11 cellular contexts compared by ENCODE assay signal in the genomic region with DNA sequence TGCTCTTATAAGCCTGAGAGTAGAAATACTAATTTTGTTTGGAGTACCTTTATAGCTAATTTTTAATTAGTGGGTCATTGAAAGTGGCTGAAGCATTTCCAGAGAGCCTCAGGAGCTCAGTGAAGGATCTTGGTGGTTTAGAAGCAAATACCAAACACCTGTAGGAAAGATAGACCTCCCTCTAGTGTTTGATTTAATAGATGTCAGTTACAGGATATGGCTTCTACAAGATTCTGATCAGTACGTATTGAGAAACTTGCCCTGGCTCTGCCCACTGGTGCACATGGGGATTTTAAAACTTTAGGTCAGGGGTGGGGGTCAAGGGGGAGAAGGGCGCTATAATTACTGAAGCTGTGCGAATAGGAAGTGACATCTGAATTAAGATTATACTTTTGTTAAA.
DNase-seq lines count a peak whose midpoint lies in the region; ATAC-seq and TF ChIP-seq lines count a peak whose summit lies in the region.
"Had no signal": no experiment of that assay in that cellular context is flagged by ENCODE, and none has a peak within 500 bp of the region (broad histone marks: within the 10 kb centered on the region; RNA-seq: fewer than 3 reads in every experiment).

No MANE protein-coding gene starts in this region.

- 100% methylated on average over 3 of the region's 3 CpGs for WGBS in SK-N-SH (ENCODE audit: low lambda C conversion rate)
- 76 to 78% methylated on average over 2 to 3 of the region's 3 CpGs for WGBS in transverse colon (ENCODE audit: low coverage in 1 of 2), 2 donors

- H3K27ac ChIP-seq in SK-N-SH (ENCODE audit: low read depth in 2 of 2, low read length in 1 of 2) (no peak overlapping the region), transverse colon (no peak overlapping the region)

- CTCF ChIA-PET in SK-N-SH (lab: Yijun Ruan, JAX): interaction anchor here (0.6 to 1.6 kb wide), 3 partner anchors 10 to 183 kb away, joined by 3 to 4 read pairs (median 3); no protein-coding TSS in a partner anchor
- CTCF ChIA-PET in activated B cell treated with CpG ODN at 0.5 μM for 24 hours (lab: Charles Lee): interaction anchor here (0.6 to 5.6 kb wide), 21 partner anchors 9 to 276 kb away, joined by 3 to 86 read pairs (median 4); a partner anchor contains a TSS

- H4K20me1 ChIP-seq in SK-N-SH (ENCODE audit: insufficient read depth): no peaks in the 10 kb centered on the region

- in situ Hi-C loops in transverse colon (cut with MboI; ENCODE audit: low pct_ligation_motif_present in 1 of 4, low pct_unique_long_range_greater_than_20kb in 1 of 4, low sequenced_read_pairs in 3 of 4): loop anchor here in 1 of 4 donors (10.0 kb wide), 1 partner anchor 78 kb away; no protein-coding TSS in a partner anchor

- peaks cover 0 to 7% of the 10 kb centered on the region in 2 experiments for H3K36me3 ChIP-seq in SK-N-SH (replicated peaks in 1 of 2; ENCODE audit: control insufficient read depth in 1 of 2, insufficient read depth in 2 of 2, low read length in 1 of 2)
- H3K36me3 ChIP-seq in transverse colon: no peaks in the 10 kb centered on the region

- H3K27me3 Mint-ChIP-seq in activated B cell treated with CpG ODN at 0.5 μM for 24 hours: no peaks in the 10 kb centered on the region
- H3K27me3 Mint-ChIP-seq: stimulated activated naive CD8-positive, alpha-beta T cell treated with anti-CD3 and anti-CD28 coated beads, Interleukin-15, Interleukin-2, amounts not matched to agents 100 ng/mL and 50 ng/mL, for 24 hours had no signal

- peaks cover 28% of the 10 kb centered on the region for H3K36me3 Mint-ChIP-seq in activated B cell treated with CpG ODN at 0.5 μM for 24 hours (ENCODE audit: low read depth)

- H3K9me2 ChIP-seq in SK-N-SH: no peaks in the 10 kb centered on the region

- TF ChIP-seq RAD21 in SK-N-SH (IDR thresholded peaks at IDR 0.05; ENCODE audit: low read length): no peak

- intact Hi-C loops in activated B cell treated with CpG ODN at 0.5 μM for 24 hours (cut with micrococcal nuclease) (loop anchor here (1.0 kb wide), 3 partner anchors 14 to 276 kb away; no protein-coding TSS in a partner anchor), transverse colon (cut with DNase I; ENCODE audit: low total_unique reads) (no loop called here)

- H3F3A ChIP-seq in SK-N-SH (replicated peaks; ENCODE audit: insufficient read depth): peaks cover 4% of the 10 kb centered on the region

- no peak overlapping the region for H2AFZ ChIP-seq in SK-N-SH (ENCODE audit: low read depth)

- no peak overlapping the region for H3K4me3 Mint-ChIP-seq in activated B cell treated with CpG ODN at 0.5 μM for 24 hours
- H3K4me3 Mint-ChIP-seq: stimulated activated naive CD8-positive, alpha-beta T cell treated with anti-CD3 and anti-CD28 coated beads, Interleukin-15, Interleukin-2, amounts not matched to agents 100 ng/mL and 50 ng/mL, for 24 hours had no signal

- H3K9me3 ChIP-seq in SK-N-SH (no peaks in the 10 kb centered on the region), transverse colon (no peaks in the 10 kb centered on the region)

- no peaks in the 10 kb centered on the region; a peak in 1 of 4 replicates for H3K4me1 ChIP-seq in SK-N-SH (ENCODE audit: control insufficient read depth in 1 of 2, insufficient read depth in 2 of 2, low read depth in 1 of 2, low read length in 1 of 2)
- peaks cover 0 to 3% (median 0%) of the 10 kb centered on the region in 4 donors for H3K4me1 ChIP-seq in transverse colon

- TF ChIP-seq EP300 in SK-N-SH (IDR thresholded peaks at IDR 0.05; ENCODE audit: borderline replicate concordance in 1 of 2, low read depth in 1 of 2, low read length in 1 of 2): no peak
- TF ChIP-seq EP300 in transverse colon (IDR thresholded peaks at IDR 0.05; ENCODE audit: low read depth): no peak

- no peaks in the 10 kb centered on the region for H3K79me2 ChIP-seq in SK-N-SH (ENCODE audit: insufficient read depth)

- TF ChIP-seq POLR2A in transverse colon (IDR thresholded peaks at IDR 0.05): no peak

- no peak overlapping the region for H3K9ac ChIP-seq in SK-N-SH

- POLR2A ChIA-PET in SK-N-SH (lab: Yijun Ruan, JAX): no interaction called here
- POLR2A ChIA-PET in activated B cell treated with CpG ODN at 0.5 μM for 24 hours (lab: Charles Lee): interaction anchor here (0.9 to 2.8 kb wide), 4 partner anchors 14 to 123 kb away, joined by 3 to 9 read pairs (median 5); a partner anchor contains a TSS

- DNase-seq in SK-N-SH: no peak
- no peak for DNase-seq in activated B cell treated with CpG ODN at 0.5 μM for 24 hours
- no peak for DNase-seq in transverse colon
- DNase-seq in NCI-H128 (lab: John Stamatoyannopoulos, UW; ENCODE audit: unreplicated experiment): no peak
- DNase-seq in central memory CD4-positive, alpha-beta T cell: no peak
- DNase-seq: amniotic stem cell, NCI-H2029 had no signal

- H3K27me3 ChIP-seq in SK-N-SH (ENCODE audit: insufficient read depth): no peaks in the 10 kb centered on the region
- no peaks in the 10 kb centered on the region for H3K27me3 ChIP-seq in transverse colon

- peaks cover 2% of the 10 kb centered on the region for H3K9me3 Mint-ChIP-seq in activated B cell treated with CpG ODN at 0.5 μM for 24 hours
- H3K9me3 Mint-ChIP-seq: stimulated activated naive CD8-positive, alpha-beta T cell treated with anti-CD3 and anti-CD28 coated beads, Interleukin-15, Interleukin-2, amounts not matched to agents 100 ng/mL and 50 ng/mL, for 24 hours had no signal

- no peak for TF ChIP-seq CTCF in SK-N-SH (IDR thresholded peaks at IDR 0.05)
- no peak for TF ChIP-seq CTCF in activated B cell treated with CpG ODN at 0.5 μM for 24 hours (IDR thresholded peaks at IDR 0.05)
- TF ChIP-seq CTCF in transverse colon (IDR thresholded peaks at IDR 0.05): peak in 3 of 5 experiments; percentile 27 to 48 (median 28)

- ATAC-seq in SK-N-SH treated with all-trans-retinoic acid at 6 μM for 48 hours (0 out of 3 replicates have a peak, but pooled peaks have one; percentile 37), HG03159 (IDR thresholded peaks at IDR 0.05; ENCODE audit: unreplicated experiment) (peak; percentile 65), activated B cell treated with CpG ODN at 0.5 μM for 24 hours (ENCODE audit: low read depth) (peak; percentile 70), HG02588 (IDR thresholded peaks at IDR 0.05; ENCODE audit: unreplicated experiment) (no peak)

- H3K27ac Mint-ChIP-seq in activated B cell treated with CpG ODN at 0.5 μM for 24 hours: no peak overlapping the region
- H3K27ac Mint-ChIP-seq: stimulated activated naive CD8-positive, alpha-beta T cell treated with anti-CD3 and anti-CD28 coated beads, Interleukin-15, Interleukin-2, amounts not matched to agents 100 ng/mL and 50 ng/mL, for 24 hours had no signal

- no peak overlapping the region for H3K4me2 ChIP-seq in SK-N-SH

- H3K4me1 Mint-ChIP-seq in activated B cell treated with CpG ODN at 0.5 μM for 24 hours: peaks cover 17% of the 10 kb centered on the region

- no peak overlapping the region for H3K4me3 ChIP-seq in SK-N-SH (ENCODE audit: low read depth in 2 of 2, low read length in 1 of 2)
- H3K4me3 ChIP-seq in transverse colon: no peak overlapping the region

TF ChIP-seq in SK-N-SH treated with all-trans-retinoic acid at 6 μM for 48 hours, 23 proteins besides CTCF, POLR2A, EP300 and RAD21 (continues in another document):
- TF ChIP-seq CSDC2 (CRISPR knock-in tag; IDR thresholded peaks at IDR 0.05) (no peak), ZNF8 (CRISPR knock-in tag; IDR thresholded peaks at IDR 0.05) (no peak)
- TF ChIP-seq, protein P1, sequence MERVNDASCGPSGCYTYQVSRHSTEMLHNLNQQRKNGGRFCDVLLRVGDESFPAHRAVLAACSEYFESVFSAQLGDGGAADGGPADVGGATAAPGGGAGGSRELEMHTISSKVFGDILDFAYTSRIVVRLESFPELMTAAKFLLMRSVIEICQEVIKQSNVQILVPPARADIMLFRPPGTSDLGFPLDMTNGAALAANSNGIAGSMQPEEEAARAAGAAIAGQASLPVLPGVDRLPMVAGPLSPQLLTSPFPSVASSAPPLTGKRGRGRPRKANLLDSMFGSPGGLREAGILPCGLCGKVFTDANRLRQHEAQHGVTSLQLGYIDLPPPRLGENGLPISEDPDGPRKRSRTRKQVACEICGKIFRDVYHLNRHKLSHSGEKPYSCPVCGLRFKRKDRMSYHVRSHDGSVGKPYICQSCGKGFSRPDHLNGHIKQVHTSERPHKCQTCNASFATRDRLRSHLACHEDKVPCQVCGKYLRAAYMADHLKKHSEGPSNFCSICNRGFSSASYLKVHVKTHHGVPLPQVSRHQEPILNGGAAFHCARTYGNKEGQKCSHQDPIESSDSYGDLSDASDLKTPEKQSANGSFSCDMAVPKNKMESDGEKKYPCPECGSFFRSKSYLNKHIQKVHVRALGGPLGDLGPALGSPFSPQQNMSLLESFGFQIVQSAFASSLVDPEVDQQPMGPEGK (CRISPR knock-in tag; IDR thresholded peaks at IDR 0.05; ENCODE audit: borderline replicate concordance): no peak

TF ChIP-seq in SK-N-SH, 30 proteins besides CTCF, POLR2A, EP300 and RAD21 (continues in another document):
- TF ChIP-seq JUND (IDR thresholded peaks at IDR 0.05) (no peak), MEF2A (IDR thresholded peaks at IDR 0.05; ENCODE audit: borderline replicate concordance, low read depth) (no peak), RXRA (IDR thresholded peaks at IDR 0.05; ENCODE audit: borderline replicate concordance, low read depth) (no peak), SIN3A (IDR thresholded peaks at IDR 0.05; ENCODE audit: borderline replicate concordance, low read depth, low read length) (no peak), EZH2phosphoT487 (IDR thresholded peaks at IDR 0.05; ENCODE audit: borderline replicate concordance, low read depth) (no peak)

Comparison
In these comparisons a context has a peak if more than half of its experiments do, and no peak if none do; other contexts are left out.
1. CTCF ChIP-seq: peak in transverse colon (3 of 5); none in SK-N-SH (single experiment) and activated B cell treated with CpG ODN at 0.5 μM for 24 hours (single experiment).